ENCODE assay signal across 20 cellular contexts in the genomic region with DNA sequence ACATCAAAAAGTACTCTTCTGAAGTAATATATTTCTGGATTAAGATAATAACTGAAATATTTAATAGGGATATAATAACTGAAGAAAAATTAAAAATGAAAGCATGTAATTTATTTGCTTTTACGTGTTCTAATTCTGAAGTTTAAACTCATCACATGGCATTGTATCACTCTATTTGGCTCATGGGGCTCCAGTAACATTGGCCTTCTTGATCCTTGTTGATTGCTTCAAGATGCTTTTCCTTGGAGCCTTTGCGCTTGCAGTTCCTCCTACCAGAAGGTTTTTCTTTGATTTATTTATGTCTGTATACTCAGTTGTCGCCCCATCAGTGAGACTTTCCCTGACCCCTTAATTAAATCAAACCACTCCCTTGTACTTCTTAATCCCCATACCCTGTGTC.
"Had no signal": no experiment of that assay in that cellular context is flagged by ENCODE, and none has a peak within 500 bp of the region (broad histone marks: within the 10 kb centered on the region; RNA-seq: fewer than 3 reads in every experiment).

No MANE protein-coding gene starts in this region.

- H3K36me3 ChIP-seq: colonic mucosa, esophagus muscularis mucosa, neural progenitor cell, sigmoid colon, stomach, thoracic aorta, tibial nerve, upper lobe of left lung had no signal

- H3K4me3 ChIP-seq: colonic mucosa, esophagus muscularis mucosa, hepatocyte, lung, neural progenitor cell, sigmoid colon, stomach, thoracic aorta, tibial nerve, upper lobe of left lung had no signal

- DNase-seq: colonic mucosa; effector CD8-positive, alpha-beta T cell; head of caudate nucleus; kidney; midbrain; naive thymus-derived CD4-positive, alpha-beta T cell; sigmoid colon; stimulated activated CD4-positive, alpha-beta T cell treated with anti-CD3 and anti-CD28 coated beads, Interleukin-2, amount 100 ng/mL, for 24 hours; stimulated activated CD4-positive, alpha-beta T cell treated with anti-CD3 and anti-CD28 coated beads, Interleukin-4, amount 100 ng/mL, for 24 hours; stimulated activated naive CD4-positive, alpha-beta T cell treated with Interleukin-2 at 50 U/mL for 16 hours; stomach; upper lobe of left lung had no signal

- ATAC-seq: naive thymus-derived CD4-positive, alpha-beta T cell; stimulated activated effector memory CD8-positive, alpha-beta T cell treated with anti-CD3 and anti-CD28 coated beads, Interleukin-12 subunit alpha, Interleukin-12 subunit beta, amount 100 ng/mL, for 72 hours had no signal

- H3K9me3 ChIP-seq: colonic mucosa, esophagus muscularis mucosa, sigmoid colon, stomach, thoracic aorta, tibial nerve, upper lobe of left lung had no signal

- H3K4me1 ChIP-seq: colonic mucosa, esophagus muscularis mucosa, neural progenitor cell, parathyroid adenoma, sigmoid colon, upper lobe of left lung had no signal

- H3K27me3 ChIP-seq: colonic mucosa, esophagus muscularis mucosa, hepatocyte, neural progenitor cell, sigmoid colon, stomach, tibial nerve, upper lobe of left lung had no signal

- H3K9ac ChIP-seq: neural progenitor cell, parathyroid adenoma had no signal

- H3K27ac ChIP-seq: colonic mucosa, esophagus muscularis mucosa, hepatocyte, neural progenitor cell, parathyroid adenoma, sigmoid colon, stomach, thoracic aorta, upper lobe of left lung had no signal
